ENCODE assay signal across 1 cellular context in the genomic region with DNA sequence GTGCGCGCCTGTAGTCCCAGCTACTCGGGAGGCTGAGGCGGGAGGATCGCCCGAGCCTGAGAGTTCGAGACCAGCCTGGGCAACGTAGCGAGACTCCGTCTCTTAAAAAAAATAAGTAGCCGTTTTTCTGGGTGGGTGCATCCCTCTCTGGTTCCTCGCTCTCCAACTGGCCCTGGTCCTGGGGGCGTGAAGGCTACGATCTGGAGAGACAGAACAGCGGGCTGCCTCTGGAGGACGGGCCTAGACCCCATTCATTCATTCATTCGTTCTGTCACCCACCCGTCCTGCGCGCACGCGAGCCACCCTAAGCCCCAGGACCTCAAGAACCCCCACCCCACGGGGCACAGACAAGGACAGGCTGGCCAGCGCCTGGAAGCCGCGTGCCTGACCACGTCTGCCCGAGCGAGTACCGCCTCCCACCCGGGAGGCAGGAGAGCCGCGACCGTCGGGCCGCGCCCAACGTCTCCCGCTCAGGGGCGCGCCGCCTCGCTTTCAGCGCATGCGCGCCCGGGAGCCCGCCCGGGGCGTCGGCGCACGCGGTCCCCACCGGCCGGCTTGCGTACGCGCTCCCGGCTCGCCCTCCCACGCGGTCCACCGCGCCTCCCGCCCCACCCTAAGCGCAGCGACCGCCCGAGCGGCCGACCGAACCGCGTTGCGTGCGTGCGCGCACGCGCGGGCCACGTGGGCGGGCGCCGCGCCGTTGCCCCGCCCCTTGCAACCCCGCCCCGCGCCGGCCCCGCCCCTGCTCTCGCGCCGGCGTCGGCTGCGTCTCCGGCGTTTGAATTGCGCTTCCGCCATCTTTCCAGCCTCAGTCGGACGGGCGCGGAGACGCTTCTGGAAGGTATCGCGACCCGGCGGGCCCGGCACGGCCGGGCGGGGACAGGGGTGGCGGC.
TF ChIP-seq lines count a peak whose summit lies in the region.

Gene RAN, plus strand, starts transcription at position 781 of the 893 bp plus-strand sequence. CDS start 528 bp downstream, outside the sequence.

TF ChIP-seq in WTC11, 78 proteins besides CTCF, POLR2A, EP300 and RAD21 (continued from another document and continues in another):
- TF ChIP-seq, protein P1, sequence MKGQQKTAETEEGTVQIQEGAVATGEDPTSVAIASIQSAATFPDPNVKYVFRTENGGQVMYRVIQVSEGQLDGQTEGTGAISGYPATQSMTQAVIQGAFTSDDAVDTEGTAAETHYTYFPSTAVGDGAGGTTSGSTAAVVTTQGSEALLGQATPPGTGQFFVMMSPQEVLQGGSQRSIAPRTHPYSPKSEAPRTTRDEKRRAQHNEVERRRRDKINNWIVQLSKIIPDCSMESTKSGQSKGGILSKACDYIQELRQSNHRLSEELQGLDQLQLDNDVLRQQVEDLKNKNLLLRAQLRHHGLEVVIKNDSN (CRISPR knock-in tag; IDR thresholded peaks at IDR 0.05) = no peak; the same call in 1 of the 2 replicates
- 0 out of 2 replicates have a peak, but pooled peaks have one; percentile 25 for TF ChIP-seq ETV6 (CRISPR knock-in tag; IDR thresholded peaks at IDR 0.05)
- no peak for TF ChIP-seq NFYB (CRISPR knock-in tag; conservative IDR thresholded peaks at IDR 0.05; ENCODE audit: low read depth)
- no peak for TF ChIP-seq ZNF512 (CRISPR knock-in tag; IDR thresholded peaks at IDR 0.05; ENCODE audit: borderline replicate concordance)
- no peak for TF ChIP-seq JUN (CRISPR knock-in tag; IDR thresholded peaks at IDR 0.05)
- TF ChIP-seq, protein P2, sequence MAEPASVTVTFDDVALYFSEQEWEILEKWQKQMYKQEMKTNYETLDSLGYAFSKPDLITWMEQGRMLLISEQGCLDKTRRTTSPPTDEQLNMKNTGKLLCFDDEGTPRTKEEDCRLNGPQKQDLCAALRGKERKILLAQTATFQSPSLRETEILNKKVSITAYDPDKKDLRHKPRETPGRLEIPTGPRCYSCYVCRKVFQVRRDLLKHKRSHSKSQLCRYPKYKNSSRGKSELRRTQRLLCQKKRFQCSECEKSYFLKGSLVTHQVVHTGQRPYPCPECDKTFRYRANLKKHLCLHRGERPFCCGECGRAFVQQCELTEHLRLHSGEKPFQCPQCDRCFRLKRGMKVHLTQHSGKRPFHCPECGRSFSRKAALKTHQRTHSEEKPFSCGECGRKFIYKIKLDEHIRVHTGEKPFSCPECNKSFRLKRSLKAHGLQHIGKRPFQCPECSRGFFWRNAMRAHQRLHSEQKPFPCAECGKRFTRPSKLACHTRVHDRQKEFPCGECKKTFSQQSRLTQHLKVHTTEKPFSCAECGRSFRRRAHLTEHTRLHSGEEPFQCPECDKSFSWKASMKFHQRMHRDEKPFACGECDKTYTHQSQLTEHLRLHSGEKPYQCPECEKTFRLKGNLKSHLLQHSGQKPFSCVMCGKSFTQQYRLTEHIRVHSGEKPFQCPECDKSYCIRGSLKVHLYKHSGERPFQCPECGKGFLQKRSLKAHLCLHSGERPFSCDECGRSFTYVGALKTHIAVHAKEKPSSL (CRISPR knock-in tag; conservative IDR thresholded peaks at IDR 0.05) = no peak
- no peak for TF ChIP-seq CBFB (CRISPR knock-in tag; IDR thresholded peaks at IDR 0.05; ENCODE audit: low read depth)
- 0 out of 2 replicates have a peak, but pooled peaks have one; percentile 19 for TF ChIP-seq GABPB1 (CRISPR knock-in tag; IDR thresholded peaks at IDR 0.05)
- TF ChIP-seq AR (CRISPR knock-in tag; IDR thresholded peaks at IDR 0.05) = no peak; the same call in 1 of the 2 replicates
- TF ChIP-seq ZNF671 (CRISPR knock-in tag; IDR thresholded peaks at IDR 0.05) = no peak
- TF ChIP-seq ESRRA (CRISPR knock-in tag; IDR thresholded peaks at IDR 0.05; ENCODE audit: borderline replicate concordance) = peak; percentile 38; the same call in 1 of the 2 replicates
- TF ChIP-seq CREB1 (CRISPR knock-in tag; IDR thresholded peaks at IDR 0.05) = no peak
- no peak for TF ChIP-seq NR1H2 (CRISPR knock-in tag; IDR thresholded peaks at IDR 0.05)
- TF ChIP-seq TP53 (CRISPR knock-in tag; IDR thresholded peaks at IDR 0.05) = no peak
- TF ChIP-seq ERG (CRISPR knock-in tag; IDR thresholded peaks at IDR 0.05) = no peak
- no peak for TF ChIP-seq IRF2 (CRISPR knock-in tag; IDR thresholded peaks at IDR 0.05; ENCODE audit: borderline replicate concordance, low read depth)
- TF ChIP-seq, protein P3, sequence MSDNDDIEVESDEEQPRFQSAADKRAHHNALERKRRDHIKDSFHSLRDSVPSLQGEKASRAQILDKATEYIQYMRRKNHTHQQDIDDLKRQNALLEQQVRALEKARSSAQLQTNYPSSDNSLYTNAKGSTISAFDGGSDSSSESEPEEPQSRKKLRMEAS (CRISPR knock-in tag; IDR thresholded peaks at IDR 0.05) = peak; percentile 72; the same call in 1 of the 2 replicates
- 0 out of 2 replicates have a peak, but pooled peaks have one; percentile 35 for TF ChIP-seq FOXK1 (CRISPR knock-in tag; IDR thresholded peaks at IDR 0.05)
- TF ChIP-seq NR3C1 (CRISPR knock-in tag; conservative IDR thresholded peaks at IDR 0.05; ENCODE audit: low read depth) = no peak
- no peak for TF ChIP-seq STAT6 (CRISPR knock-in tag; conservative IDR thresholded peaks at IDR 0.05; ENCODE audit: low read depth)
- no peak for TF ChIP-seq NFATC4 (CRISPR knock-in tag; IDR thresholded peaks at IDR 0.05)
- no peak for TF ChIP-seq SMAD3 (CRISPR knock-in tag; IDR thresholded peaks at IDR 0.05; ENCODE audit: borderline replicate concordance)
- TF ChIP-seq, protein P4, sequence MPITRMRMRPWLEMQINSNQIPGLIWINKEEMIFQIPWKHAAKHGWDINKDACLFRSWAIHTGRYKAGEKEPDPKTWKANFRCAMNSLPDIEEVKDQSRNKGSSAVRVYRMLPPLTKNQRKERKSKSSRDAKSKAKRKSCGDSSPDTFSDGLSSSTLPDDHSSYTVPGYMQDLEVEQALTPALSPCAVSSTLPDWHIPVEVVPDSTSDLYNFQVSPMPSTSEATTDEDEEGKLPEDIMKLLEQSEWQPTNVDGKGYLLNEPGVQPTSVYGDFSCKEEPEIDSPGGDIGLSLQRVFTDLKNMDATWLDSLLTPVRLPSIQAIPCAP (CRISPR knock-in tag; IDR thresholded peaks at IDR 0.05) = no peak
- no peak for TF ChIP-seq ZNF219 (CRISPR knock-in tag; IDR thresholded peaks at IDR 0.05; ENCODE audit: borderline replicate concordance)
- TF ChIP-seq FOXP1 (CRISPR knock-in tag; IDR thresholded peaks at IDR 0.05; ENCODE audit: borderline replicate concordance) = peak; percentile 83; the same call in 1 of the 2 replicates
- TF ChIP-seq, protein P5, sequence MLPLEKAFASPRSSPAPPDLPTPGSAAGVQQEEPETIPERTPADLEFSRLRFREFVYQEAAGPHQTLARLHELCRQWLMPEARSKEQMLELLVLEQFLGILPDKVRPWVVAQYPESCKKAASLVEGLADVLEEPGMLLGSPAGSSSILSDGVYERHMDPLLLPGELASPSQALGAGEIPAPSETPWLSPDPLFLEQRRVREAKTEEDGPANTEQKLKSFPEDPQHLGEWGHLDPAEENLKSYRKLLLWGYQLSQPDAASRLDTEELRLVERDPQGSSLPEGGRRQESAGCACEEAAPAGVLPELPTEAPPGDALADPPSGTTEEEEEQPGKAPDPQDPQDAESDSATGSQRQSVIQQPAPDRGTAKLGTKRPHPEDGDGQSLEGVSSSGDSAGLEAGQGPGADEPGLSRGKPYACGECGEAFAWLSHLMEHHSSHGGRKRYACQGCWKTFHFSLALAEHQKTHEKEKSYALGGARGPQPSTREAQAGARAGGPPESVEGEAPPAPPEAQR (CRISPR knock-in tag; IDR thresholded peaks at IDR 0.05) = no peak
- TF ChIP-seq AFF4 (CRISPR knock-in tag; IDR thresholded peaks at IDR 0.05; ENCODE audit: borderline replicate concordance) = no peak
- no peak for TF ChIP-seq ZNF416 (CRISPR knock-in tag; IDR thresholded peaks at IDR 0.05)
- no peak for TF ChIP-seq PRRX2 (CRISPR knock-in tag; IDR thresholded peaks at IDR 0.05)
- no peak for TF ChIP-seq MYBL2 (CRISPR knock-in tag; IDR thresholded peaks at IDR 0.05)
- TF ChIP-seq HMGA2 (CRISPR knock-in tag; IDR thresholded peaks at IDR 0.05) = no peak
- TF ChIP-seq RELA (CRISPR knock-in tag; IDR thresholded peaks at IDR 0.05; ENCODE audit: borderline replicate concordance) = peak; percentile 66; the same call in 1 of the 2 replicates
- no peak for TF ChIP-seq ZNF423 (CRISPR knock-in tag; IDR thresholded peaks at IDR 0.05)
- TF ChIP-seq, protein P6, sequence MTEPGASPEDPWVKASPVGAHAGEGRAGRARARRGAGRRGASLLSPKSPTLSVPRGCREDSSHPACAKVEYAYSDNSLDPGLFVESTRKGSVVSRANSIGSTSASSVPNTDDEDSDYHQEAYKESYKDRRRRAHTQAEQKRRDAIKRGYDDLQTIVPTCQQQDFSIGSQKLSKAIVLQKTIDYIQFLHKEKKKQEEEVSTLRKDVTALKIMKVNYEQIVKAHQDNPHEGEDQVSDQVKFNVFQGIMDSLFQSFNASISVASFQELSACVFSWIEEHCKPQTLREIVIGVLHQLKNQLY (CRISPR knock-in tag; IDR thresholded peaks at IDR 0.05) = no peak
- peak; percentile 55; the same call in 1 of the 2 replicates for TF ChIP-seq GTF2I (CRISPR knock-in tag; conservative IDR thresholded peaks at IDR 0.05)
